Comparison of ENCODE assay signal across 26 cellular contexts in the genomic region with DNA sequence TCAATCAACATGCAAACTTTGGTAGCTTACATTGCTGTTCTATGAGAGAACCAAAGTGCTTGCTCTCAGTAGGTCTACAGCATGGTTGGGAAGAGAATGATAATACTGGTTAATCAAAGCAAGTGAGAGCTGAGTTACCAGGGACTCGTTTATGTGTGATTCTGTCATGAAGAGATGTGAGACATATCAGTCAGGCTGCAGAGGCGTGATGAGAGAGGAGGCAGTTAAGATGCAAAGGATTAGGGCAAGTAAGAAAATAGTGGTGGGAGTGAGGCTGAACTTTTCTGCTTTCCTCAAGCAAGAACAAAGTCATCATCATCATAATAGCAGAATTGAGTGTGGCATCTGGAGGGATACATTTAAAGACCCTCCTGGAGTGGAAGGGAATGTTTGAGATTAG.
"Had no signal": no experiment of that assay in that cellular context is flagged by ENCODE, and none has a peak within 500 bp of the region (broad histone marks: within the 10 kb centered on the region; RNA-seq: fewer than 3 reads in every experiment).

No MANE protein-coding gene starts in this region.

- H3K4me1 ChIP-seq: colonic mucosa, foreskin keratinocyte, gastroesophageal sphincter, heart left ventricle, left lung, lower lobe of right lung had no signal

- H2AFZ ChIP-seq: hepatocyte had no signal

- H3K4me3 ChIP-seq: colonic mucosa, esophagus muscularis mucosa, gastroesophageal sphincter, heart left ventricle, hepatocyte, left lung, lower lobe of right lung, mucosa of descending colon had no signal

- H3K27me3 Mint-ChIP-seq: dendritic cell treated with granulocyte-macrophage colony-stimulating factor and Interleukin-4, amounts not matched to agents 40 ng/mL and 50 ng/mL, for 4 days had no signal

- ATAC-seq: effector memory CD8-positive, alpha-beta T cell; foreskin keratinocyte; gastroesophageal sphincter; heart left ventricle; left cardiac atrium; left lung; left ventricle myocardium superior; lower lobe of right lung; mucosa of descending colon; naive thymus-derived CD8-positive, alpha-beta T cell had no signal

- H3K4me2 ChIP-seq: hepatocyte had no signal

- H3K36me3 Mint-ChIP-seq: immature natural killer cell; mesothelial cell of epicardium; naive B cell; naive thymus-derived CD8-positive, alpha-beta T cell had no signal

- H3K27ac ChIP-seq: colonic mucosa, epithelial cell of prostate, esophagus muscularis mucosa, foreskin keratinocyte, gastroesophageal sphincter, heart left ventricle, hepatocyte, left lung, lower lobe of right lung had no signal

- DNase-seq: colonic mucosa; cortex of kidney; effector CD8-positive, alpha-beta T cell; effector memory CD8-positive, alpha-beta T cell; endodermal cell; erythroblast; foreskin keratinocyte; heart left ventricle; hypothalamus; immature natural killer cell; islet precursor cell; kidney; left cardiac atrium; left lung; left ventricle myocardium superior; lower lobe of right lung; mesenchymal stem cell; mucosa of descending colon; naive B cell; naive thymus-derived CD8-positive, alpha-beta T cell had no signal

- H3K4me3 Mint-ChIP-seq: dendritic cell treated with granulocyte-macrophage colony-stimulating factor and Interleukin-4, amounts not matched to agents 40 ng/mL and 50 ng/mL, for 4 days; effector memory CD8-positive, alpha-beta T cell; endodermal cell; immature natural killer cell; mesothelial cell of epicardium; naive B cell; naive thymus-derived CD8-positive, alpha-beta T cell had no signal

- H3K27me3 ChIP-seq: colonic mucosa, esophagus muscularis mucosa, foreskin keratinocyte, gastroesophageal sphincter, heart left ventricle, hepatocyte, left lung had no signal

- H3K79me2 ChIP-seq: hepatocyte had no signal

- H3K36me3 ChIP-seq: colonic mucosa, esophagus muscularis mucosa, gastroesophageal sphincter, heart left ventricle, left lung, lower lobe of right lung had no signal

- H3K9me3 Mint-ChIP-seq: effector memory CD8-positive, alpha-beta T cell; endodermal cell; immature natural killer cell; mesothelial cell of epicardium had no signal

- H3K9me3 ChIP-seq: colonic mucosa, esophagus muscularis mucosa, gastroesophageal sphincter, heart left ventricle, left lung, lower lobe of right lung, mucosa of descending colon had no signal

- H3K4me1 Mint-ChIP-seq: endodermal cell; immature natural killer cell; naive B cell; naive thymus-derived CD8-positive, alpha-beta T cell had no signal

- H3K27ac Mint-ChIP-seq: dendritic cell treated with granulocyte-macrophage colony-stimulating factor and Interleukin-4, amounts not matched to agents 40 ng/mL and 50 ng/mL, for 4 days; effector memory CD8-positive, alpha-beta T cell; endodermal cell; immature natural killer cell; mesothelial cell of epicardium had no signal
